22 cellular contexts compared by ENCODE assay signal in the genomic region with DNA sequence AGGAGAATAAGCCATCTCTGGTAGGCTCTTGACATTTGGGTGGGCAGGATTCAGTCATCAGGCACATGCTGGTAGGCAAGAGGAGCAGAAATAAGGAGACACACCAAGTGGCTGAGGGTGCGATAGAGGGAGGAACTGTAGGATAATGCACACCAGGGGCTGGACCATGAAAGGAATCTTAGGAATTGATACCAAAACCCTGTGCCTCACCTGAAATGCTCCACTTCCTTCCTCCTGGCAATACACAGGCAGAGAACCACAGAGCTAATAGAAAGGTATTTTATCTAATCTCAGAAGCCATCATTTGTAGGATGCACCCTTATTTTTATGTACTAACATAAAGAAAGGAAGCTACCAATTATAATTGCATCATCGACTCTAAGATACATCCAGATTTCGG. TPM values are rescaled to one million over a fixed set of nuclear protein-coding genes. Genes with fewer than 3 reads are reported as not detected.
DNase-seq lines count a peak whose midpoint lies in the region; ATAC-seq, FAIRE-seq and TF ChIP-seq lines count a peak whose summit lies in the region.
"Had no signal": no experiment of that assay in that cellular context is flagged by ENCODE, and none has a peak within 500 bp of the region (broad histone marks: within the 10 kb centered on the region; RNA-seq: fewer than 3 reads in every experiment).

No MANE protein-coding gene starts in this region.

- peak overlapping the region; percentile 58; the same call in 1 of the 2 replicates for H2AK5ac ChIP-seq in H1 (ENCODE audit: low read depth, low read length)

- FAIRE-seq in H1 (lab: Jason Lieb, UNC), result no peak

- peak; percentile 28 for DNase-seq in LoVo (ENCODE audit: low spot score)
- DNase-seq in H1 (ENCODE audit: low read depth in 1 of 2, low spot score in 2 of 2), result no peak
- DNase-seq: CD4-positive, alpha-beta T cell; COR-L47; DMS 273 treated with DMSO at 0.1 percent for 48 hours; DMS79 treated with DMSO at 0.1 percent for 48 hours; GOT3; KBM-7; NCI-H1694; NCI-H2081; NCI-H2171; NCI-H345; NCI-H524; NCI-H774; NK-92 treated with Interleukin-12 subunit alpha and Interleukin-12 subunit beta, amount 100 ng/mL, for 24 hours; Right ventricle myocardium superior had no signal

- H3K18ac ChIP-seq in H1 (ENCODE audit: extremely low read depth, low read length), result peak overlapping the region; percentile 7; the same call in 1 of the 2 replicates

- H2BK120ac ChIP-seq in H1 (replicated peaks; ENCODE audit: low read depth, low read length), result peak overlapping the region; percentile 44

- H3K36me3 ChIP-seq in HUES48 (ENCODE audit: control insufficient read depth, insufficient read depth, low read length), result no peaks in the 10 kb centered on the region
- no peaks in the 10 kb centered on the region for H3K36me3 ChIP-seq in H1 (ENCODE audit: control insufficient read depth in 2 of 4, insufficient read depth in 4 of 4, low read length in 3 of 4)
- H3K36me3 ChIP-seq: BLaER1 had no signal

- H3K9me3 ChIP-seq in HUES48 (ENCODE audit: control insufficient read depth, insufficient read depth, low read length) (no peaks in the 10 kb centered on the region), H1 (ENCODE audit: insufficient read depth in 2 of 2, low read depth in 1 of 2, low read length in 1 of 2) (no peaks in the 10 kb centered on the region)

- H2BK5ac ChIP-seq in H1 (ENCODE audit: low read depth, low read length), result peak overlapping the region; percentile 77; the same call in 1 of the 2 replicates

- TF ChIP-seq CTCF in H1 (IDR thresholded peaks at IDR 0.05; ENCODE audit: control extremely low read depth in 1 of 3, insufficient read depth in 1 of 3, low read depth in 1 of 3, low read length in 3 of 3), result no peak

- peak overlapping the region; percentile 89; the same call in 1 of the 2 replicates for H2BK12ac ChIP-seq in H1 (ENCODE audit: low read depth, low read length)

- H3K4me2 ChIP-seq in H1 (ENCODE audit: insufficient read depth in 1 of 2, low read depth in 2 of 2, low read length in 2 of 2), result peak overlapping the region in 1 of 2 experiments; percentile 66; a peak in 2 of 4 replicates
- H3K4me2 ChIP-seq: BLaER1 had no signal

- H3K36me3 Mint-ChIP-seq in stimulated activated memory B cell treated with anti-CD40 and anti-IgM and Interleukin-4, amounts not matched to agents 10 μg/mL and 1 μg/mL and 100 μg/mL, for 72 hours, result no peaks in the 10 kb centered on the region

- no peak for ATAC-seq in stimulated activated memory B cell treated with anti-CD40 and anti-IgM and Interleukin-4, amounts not matched to agents 10 μg/mL and 1 μg/mL and 100 μg/mL, for 72 hours
- ATAC-seq in GM19328 (IDR thresholded peaks at IDR 0.05; ENCODE audit: unreplicated experiment) (no peak), HG03135 (IDR thresholded peaks at IDR 0.05; ENCODE audit: unreplicated experiment) (no peak), GM18502 (IDR thresholded peaks at IDR 0.05; ENCODE audit: poor library complexity, unreplicated experiment) (no peak)

- H3K23ac ChIP-seq in H1 (ENCODE audit: insufficient read length), result no peak overlapping the region

- no peak overlapping the region for H4K8ac ChIP-seq in H1 (ENCODE audit: extremely low read depth, insufficient read depth, low read length)

- no peak overlapping the region for H3K4me3 Mint-ChIP-seq in stimulated activated memory B cell treated with anti-CD40 and anti-IgM and Interleukin-4, amounts not matched to agents 10 μg/mL and 1 μg/mL and 100 μg/mL, for 72 hours
- H3K4me3 Mint-ChIP-seq: CD4-positive, alpha-beta T cell had no signal

- no peaks in the 10 kb centered on the region for H3K9me3 Mint-ChIP-seq in stimulated activated memory B cell treated with anti-CD40 and anti-IgM and Interleukin-4, amounts not matched to agents 10 μg/mL and 1 μg/mL and 100 μg/mL, for 72 hours
- H3K9me3 Mint-ChIP-seq: CD4-positive, alpha-beta T cell had no signal

- H3K27ac ChIP-seq in HUES48 (ENCODE audit: low read depth, low read length) (peak overlapping the region; percentile 49), H1 (ENCODE audit: low read depth, low read length) (no peak overlapping the region)
- H3K27ac ChIP-seq: BLaER1 had no signal

- 69% methylated on average over 3 of the region's 3 CpGs; no CpG with 5 or more reads in 1 of the 2 experiments for WGBS in H1 (ENCODE audit: extremely low coverage in 1 of 2, insufficient coverage in 1 of 2, insufficient read length in 1 of 2, insufficient replicate concordance in 2 of 2, low coverage in 1 of 2, low lambda C conversion rate in 2 of 2, missing lambda C conversion rate in 1 of 2), 2 experiments

- 0 out of 2 replicates have a peak overlapping the region, but pooled peaks have one; percentile 25 for H3K9ac ChIP-seq in HUES48 (ENCODE audit: low read depth, low read length)
- H3K9ac ChIP-seq in H1 (replicated peaks in 1 of 4; ENCODE audit: extremely low read depth in 1 of 4, low read depth in 3 of 4, low read length in 3 of 4), result no peak overlapping the region
- H3K9ac ChIP-seq: BLaER1 had no signal

- peak overlapping the region; percentile 30 for H3K27ac Mint-ChIP-seq in stimulated activated memory B cell treated with anti-CD40 and anti-IgM and Interleukin-4, amounts not matched to agents 10 μg/mL and 1 μg/mL and 100 μg/mL, for 72 hours
- H3K27ac Mint-ChIP-seq: CD4-positive, alpha-beta T cell had no signal

- H3K56ac ChIP-seq in H1 (replicated peaks; ENCODE audit: insufficient read length, low read depth, low read length), result no peak overlapping the region

- peak overlapping the region; percentile 6 for H3K4ac ChIP-seq in H1 (replicated peaks; ENCODE audit: insufficient read length, low read depth, low read length)

- TF ChIP-seq EP300 in H1 (IDR thresholded peaks at IDR 0.05; ENCODE audit: borderline replicate concordance in 1 of 2, low read depth in 2 of 2, low read length in 2 of 2), result no peak

- peaks cover 6% of the 10 kb centered on the region for H3K23me2 ChIP-seq in H1 (ENCODE audit: low read depth, low read length)

- no peaks in the 10 kb centered on the region for H4K20me1 ChIP-seq in H1 (replicated peaks in 1 of 2; ENCODE audit: control insufficient read depth in 1 of 2, insufficient read depth in 2 of 2, low read length in 2 of 2)
- H4K20me1 ChIP-seq: BLaER1 had no signal

- TF ChIP-seq POLR2A in H1 (IDR thresholded peaks at IDR 0.05; ENCODE audit: control extremely low read depth in 1 of 2, low read depth in 2 of 2, low read length in 2 of 2), result no peak

- no peaks in the 10 kb centered on the region for H3K79me1 ChIP-seq in H1 (ENCODE audit: low read depth, low read length)

- 0 out of 2 replicates have a peak overlapping the region, but pooled peaks have one; percentile 0 for H2BK15ac ChIP-seq in H1 (ENCODE audit: low read length)

- no peak overlapping the region for H4K5ac ChIP-seq in H1 (ENCODE audit: insufficient read length, low read depth, low read length)

- CTCF ChIA-PET in H1 (lab: Charles Lee; ENCODE audit: partially characterized antibody), result interaction anchor here (1.2 to 6.5 kb wide), 5 partner anchors 14 to 233 kb away, joined by 3 to 76 read pairs (median 42); no protein-coding TSS in a partner anchor

- peak overlapping the region; percentile 38 for H4K91ac ChIP-seq in H1 (replicated peaks; ENCODE audit: insufficient read length, low read length)

- H3K14ac ChIP-seq in H1 (ENCODE audit: insufficient read length), result no peak overlapping the region

- peak overlapping the region; percentile 49 for H2BK20ac ChIP-seq in H1 (ENCODE audit: low read length)

- H3K79me2 ChIP-seq in H1 (ENCODE audit: control insufficient read depth in 1 of 2, insufficient read depth in 2 of 2, low read length in 2 of 2), result no peaks in the 10 kb centered on the region

- POLR2A ChIA-PET in H1 (lab: Charles Lee; ENCODE audit: partially characterized antibody), result interaction anchor here (0.8 to 2.4 kb wide), 7 partner anchors 12 to 671 kb away, joined by 3 to 9 read pairs (median 4); partner anchors contain the start of gene SRSF7

- H3K4me1 ChIP-seq in HUES48 (ENCODE audit: control insufficient read depth, insufficient read depth, low read length) (peaks cover 30% of the 10 kb centered on the region), H1 (replicated peaks in 1 of 4; ENCODE audit: control insufficient read depth in 3 of 4, insufficient read depth in 4 of 4, low read length in 3 of 4) (peaks cover 10 to 18% (median 16%) of the 10 kb centered on the region in 4 experiments)

- H3K27me3 Mint-ChIP-seq in stimulated activated memory B cell treated with anti-CD40 and anti-IgM and Interleukin-4, amounts not matched to agents 10 μg/mL and 1 μg/mL and 100 μg/mL, for 72 hours, result peaks cover 81% of the 10 kb centered on the region

- H3K4me1 Mint-ChIP-seq in stimulated activated memory B cell treated with anti-CD40 and anti-IgM and Interleukin-4, amounts not matched to agents 10 μg/mL and 1 μg/mL and 100 μg/mL, for 72 hours, result peaks cover 14% of the 10 kb centered on the region

- peak overlapping the region; percentile 26; the same call in 1 of the 2 replicates for H3K4me3 ChIP-seq in HUES48 (ENCODE audit: low read depth, low read length)
- H3K4me3 ChIP-seq in H1 (ENCODE audit: extremely low read depth in 1 of 4, insufficient read depth in 2 of 4, low read depth in 3 of 4, low read length in 4 of 4), result peak overlapping the region in 1 of 4 experiments; percentile 12; a peak in 1 of 8 replicates
- H3K4me3 ChIP-seq: BLaER1 had no signal

- TF ChIP-seq RAD21 in H1 (IDR thresholded peaks at IDR 0.05 in 1 of 2, conservative IDR thresholded peaks at IDR 0.05 in 1 of 2; ENCODE audit: low read depth in 2 of 2, low read length in 2 of 2), result no peak

- peaks cover 16% of the 10 kb centered on the region for H3K27me3 ChIP-seq in HUES48 (ENCODE audit: control insufficient read depth, insufficient read depth, low read length)
- H3K27me3 ChIP-seq in H1 (replicated peaks in 1 of 4; ENCODE audit: control insufficient read depth in 3 of 4, extremely low read depth in 1 of 4, insufficient read depth in 3 of 4, low read length in 3 of 4), result peaks cover 8 to 19% (median 15%) of the 10 kb centered on the region in 4 experiments

- no peak overlapping the region for H2AFZ ChIP-seq in H1 (ENCODE audit: low read length)

RNA-seq across cellular contexts. Expression of gene CYP1B1, which starts 4.4 kb away (rescaled TPM):
- total RNA-seq in H1 (2021; fragmentation: NEBNext Ultra II Directional; extraction: Animal tissue kit (Norgen Biotek cat#: 25700)), result 4.7 and 5.7 TPM in 2 replicates
- 1.3 and 2.2 TPM in 2 replicates for polyA plus RNA-seq in H1 (2011; rRNA removed)
- polyA plus RNA-seq in H1 (2011; cell fraction: cytosol; rRNA removed), result 1.4 TPM
- 3.5 TPM for polyA plus RNA-seq in H1 (2011; cell fraction: nucleus; rRNA removed)
- polyA plus RNA-seq in H1 (2012, experiment 1 of 2), result 0.71 to 1.0 TPM (median 0.84 TPM) in 4 replicates
- polyA plus RNA-seq in H1 (2012, experiment 2 of 2), result 0.03 TPM
- polyA plus RNA-seq in H1 (2013, experiment 1 of 2), result 3.4 TPM
- 3.0 TPM for polyA plus RNA-seq in H1 (2013, experiment 2 of 2)
- polyA minus RNA-seq in H1 (2011; rRNA and poly(A)+ RNA removed), result 3.4 and 6.8 TPM in 2 replicates
- polyA minus RNA-seq in H1 (2011; cell fraction: cytosol; rRNA and poly(A)+ RNA removed), result 1.3 TPM
- polyA minus RNA-seq in H1 (2011; cell fraction: nucleus; rRNA and poly(A)+ RNA removed), result 4.3 TPM
